In genomic region chr7:79291498-79291865, GRCh38 we compare ENCODE assay signal across 32 cellular contexts.
"Had no signal": no experiment of that assay in that cellular context is flagged by ENCODE, and none has a peak within 500 bp of the region (broad histone marks: within the 10 kb centered on the region; RNA-seq: fewer than 3 reads in every experiment).

No MANE protein-coding gene starts in this region.

- H3K4me3 ChIP-seq: ascending aorta, esophagus squamous epithelium, gastroesophageal sphincter, hepatocyte, ovary, right lobe of liver, skin epidermis, testis had no signal

- H3K9me3 ChIP-seq: ascending aorta, esophagus squamous epithelium, gastroesophageal sphincter, neutrophil, ovary, right lobe of liver, testis had no signal

- H3K27ac ChIP-seq: ascending aorta, brain microvascular endothelial cell, esophagus squamous epithelium, gastroesophageal sphincter, hepatocyte, neutrophil, ovary, right lobe of liver, skin epidermis, testis, WERI-Rb-1 had no signal

- H3K4me1 ChIP-seq: ascending aorta, testis had no signal

- ATAC-seq: gastroesophageal sphincter; left cardiac atrium; left ventricle myocardium superior; right lobe of liver; stimulated activated naive CD8-positive, alpha-beta T cell treated with anti-CD3 and anti-CD28 coated beads, Interleukin-15, Interleukin-2, amounts not matched to agents 100 U/mL and 50 U/mL, for 24 hours; T-helper 17 cell had no signal

- H3K36me3 ChIP-seq: ascending aorta, brain microvascular endothelial cell, esophagus squamous epithelium, gastroesophageal sphincter, neutrophil, ovary, right lobe of liver, WERI-Rb-1 had no signal

- DNase-seq: activated CD4-positive, alpha-beta memory T cell treated with anti-CD3 and anti-CD28 coated beads for 36 hours; activated CD4-positive, alpha-beta T cell treated with anti-CD3 and anti-CD28 coated beads, Interleukin-2, amount 10 ng/mL, durations not matched to agents 24 days and 14 days; activated CD4-positive, CD25-positive, alpha-beta regulatory T cell treated with anti-CD3 and anti-CD28 coated beads, Interleukin-2, amount 50 U/mL, for 72 hours; activated CD8-positive, alpha-beta memory T cell treated with anti-CD3 and anti-CD28 coated beads, Interleukin-2, amount 50 U/mL, for 4 hours; activated effector memory CD4-positive, alpha-beta T cell treated with anti-CD3 and anti-CD28 coated beads, Interleukin-2, amount 50 U/mL, for 16 hours; activated naive CD4-positive, alpha-beta T cell treated with anti-CD3 and anti-CD28 coated beads for 36 hours; activated naive CD8-positive, alpha-beta T cell treated with anti-CD3 and anti-CD28 coated beads, Interleukin-2, amount 10 ng/mL, durations not matched to agents 7 days and 5 days; activated T-cell treated with anti-CD3 and anti-CD28 coated beads, Interleukin-2, amount 50 U/mL, for 1 hour; brain microvascular endothelial cell; caudate nucleus; cortex of kidney; esophagus squamous epithelium; islet precursor cell; left cardiac atrium; left ventricle myocardium superior; naive B cell; nephron progenitor cell; ovary; right lobe of liver; stimulated activated CD4-positive, alpha-beta T cell treated with anti-CD3 and anti-CD28 coated beads, Interleukin-12 subunit alpha, Interleukin-12 subunit beta, amount 100 ng/mL, for 4 hours; stimulated activated CD4-positive, alpha-beta T cell treated with anti-CD3 and anti-CD28 coated beads, Interleukin-4, amount 100 ng/mL, for 1 hour; stimulated activated naive CD8-positive, alpha-beta T cell treated with anti-CD3 and anti-CD28 coated beads, Interleukin-15, Interleukin-2, amounts not matched to agents 100 U/mL and 50 U/mL, for 24 hours; T-helper 17 cell; T1000; testis; trophoblast cell; WERI-Rb-1 had no signal

- H2AFZ ChIP-seq: hepatocyte had no signal

- H3K4me2 ChIP-seq: hepatocyte had no signal

- H3K27me3 ChIP-seq: ascending aorta, brain microvascular endothelial cell, esophagus squamous epithelium, gastroesophageal sphincter, hepatocyte, ovary, right lobe of liver, testis had no signal

- H3K79me2 ChIP-seq: hepatocyte had no signal
